ENCODE assay signal across 1 cellular context in the genomic region with DNA sequence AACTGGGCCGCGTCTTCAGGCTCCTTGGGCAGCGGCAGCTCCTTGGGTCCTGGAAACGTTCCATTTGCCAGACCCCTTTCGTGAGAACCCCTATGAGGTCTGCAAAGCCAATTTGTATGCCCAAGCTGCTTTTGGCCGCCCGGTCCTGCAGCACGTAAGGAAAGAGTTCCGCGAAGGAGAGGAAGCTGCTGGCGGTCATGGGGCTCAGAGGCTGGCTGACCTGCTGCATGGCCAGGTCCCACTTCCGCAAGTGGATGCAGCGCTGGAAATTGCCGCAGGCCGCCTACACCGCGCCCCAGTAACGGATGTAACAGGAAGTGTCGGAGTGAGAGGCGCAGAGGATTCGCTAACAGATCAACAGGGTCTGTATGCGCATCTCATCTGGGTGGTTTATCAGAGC.
TF ChIP-seq lines count a peak whose summit lies in the region.

No MANE protein-coding gene starts in this region.

TF ChIP-seq in K562, 482 proteins besides CTCF, POLR2A, EP300 and RAD21:
- TF ChIP-seq ILF3 (IDR thresholded peaks at IDR 0.05; ENCODE audit: borderline replicate concordance), result no peak
- TF ChIP-seq PYGO2 (tag; IDR thresholded peaks at IDR 0.05), result no peak
- no peak for TF ChIP-seq EHMT2 (IDR thresholded peaks at IDR 0.05)
- TF ChIP-seq BCLAF1 (IDR thresholded peaks at IDR 0.05; ENCODE audit: borderline replicate concordance in 1 of 2, control insufficient read depth in 1 of 2, low read depth in 2 of 2, low read length in 1 of 2), result no peak
- TF ChIP-seq SRSF3 (IDR thresholded peaks at IDR 0.05; ENCODE audit: insufficient read depth, low read length), result no peak
- TF ChIP-seq ZNF431 (CRISPR knock-in tag; IDR thresholded peaks at IDR 0.05), result no peak
- no peak for TF ChIP-seq REST (CRISPR knock-in tag; IDR thresholded peaks at IDR 0.05; ENCODE audit: low read depth)
- TF ChIP-seq ARHGAP35 (IDR thresholded peaks at IDR 0.05; ENCODE audit: partially characterized antibody), result no peak
- TF ChIP-seq, protein P1, sequence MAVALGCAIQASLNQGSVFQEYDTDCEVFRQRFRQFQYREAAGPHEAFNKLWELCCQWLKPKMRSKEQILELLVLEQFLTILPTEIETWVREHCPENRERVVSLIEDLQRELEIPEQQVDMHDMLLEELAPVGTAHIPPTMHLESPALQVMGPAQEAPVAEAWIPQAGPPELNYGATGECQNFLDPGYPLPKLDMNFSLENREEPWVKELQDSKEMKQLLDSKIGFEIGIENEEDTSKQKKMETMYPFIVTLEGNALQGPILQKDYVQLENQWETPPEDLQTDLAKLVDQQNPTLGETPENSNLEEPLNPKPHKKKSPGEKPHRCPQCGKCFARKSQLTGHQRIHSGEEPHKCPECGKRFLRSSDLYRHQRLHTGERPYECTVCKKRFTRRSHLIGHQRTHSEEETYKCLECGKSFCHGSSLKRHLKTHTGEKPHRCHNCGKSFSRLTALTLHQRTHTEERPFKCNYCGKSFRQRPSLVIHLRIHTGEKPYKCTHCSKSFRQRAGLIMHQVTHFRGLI (CRISPR knock-in tag; IDR thresholded peaks at IDR 0.05), result no peak
- TF ChIP-seq RBM17 (IDR thresholded peaks at IDR 0.05; ENCODE audit: borderline replicate concordance, low read depth, low read length), result no peak
- no peak for TF ChIP-seq PHB2 (IDR thresholded peaks at IDR 0.05; ENCODE audit: low read depth)
- no peak for TF ChIP-seq NEUROD1 (IDR thresholded peaks at IDR 0.05; ENCODE audit: borderline replicate concordance, low read depth, low read length, partially characterized antibody)
- no peak for TF ChIP-seq CHAMP1 (IDR thresholded peaks at IDR 0.05)
- TF ChIP-seq TOE1 (IDR thresholded peaks at IDR 0.05; ENCODE audit: borderline replicate concordance), result no peak
- no peak for TF ChIP-seq TOE1 (CRISPR knock-in tag; IDR thresholded peaks at IDR 0.05; ENCODE audit: borderline replicate concordance, low read depth)
